ENCODE assay signal across 19 cellular contexts in the genomic region with DNA sequence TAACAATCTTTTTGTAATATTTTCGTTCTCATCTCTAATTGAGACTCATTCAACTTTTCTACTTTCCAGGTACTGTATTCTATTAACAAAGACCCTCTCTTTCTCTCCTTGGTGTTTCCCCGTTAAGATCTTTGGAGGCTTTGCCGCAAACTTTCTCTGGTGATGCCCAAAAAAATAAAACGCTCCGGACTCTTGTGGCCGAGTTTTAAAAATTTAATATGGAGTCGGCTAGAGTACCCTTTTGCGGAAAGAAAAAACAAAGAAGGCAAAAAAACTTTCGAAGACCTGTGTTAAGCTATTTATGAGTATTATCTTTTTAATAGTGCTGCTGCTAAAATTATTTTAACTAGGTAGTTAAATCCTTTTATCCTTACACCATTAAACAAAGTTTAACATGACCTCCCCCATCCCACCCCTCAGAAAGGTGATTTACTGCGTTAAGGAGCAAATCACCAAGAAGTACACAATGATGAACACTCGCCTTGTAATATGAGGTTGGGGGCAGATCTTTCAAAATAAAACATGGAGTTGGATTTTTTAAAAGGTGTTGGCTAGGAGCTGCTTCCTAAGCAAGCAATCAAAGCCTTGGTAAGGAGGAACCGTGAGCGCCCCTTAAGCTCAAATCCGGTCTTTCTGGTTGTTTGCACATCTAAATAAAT. TPM values are rescaled to one million over a fixed set of nuclear protein-coding genes. Genes with fewer than 3 reads are reported as not detected.
DNase-seq lines count a peak whose midpoint lies in the region; ATAC-seq, FAIRE-seq and TF ChIP-seq lines count a peak whose summit lies in the region.
"Had no signal": no experiment of that assay in that cellular context is flagged by ENCODE, and none has a peak within 500 bp of the region (broad histone marks: within the 10 kb centered on the region; RNA-seq: fewer than 3 reads in every experiment).

No MANE protein-coding gene starts in this region.

- no peaks in the 10 kb centered on the region for H3K36me3 ChIP-seq in H7 (replicated peaks; ENCODE audit: control insufficient read depth, insufficient read depth, low read length)
- H3K36me3 ChIP-seq: esophagus muscularis mucosa had no signal

- DNase-seq in ACHN (peak; percentile 4), H7 (no peak), kidney tubule cell (ENCODE audit: low spot score) (peak; percentile 49), left colon (no peak), RCC 7860 (ENCODE audit: low spot score) (no peak)
- DNase-seq in NK-92 treated with Interleukin-12 subunit alpha and Interleukin-12 subunit beta, amount 100 ng/mL, for 24 hours (lab: John Stamatoyannopoulos, UW), result no peak
- no peak for DNase-seq in activated CD4-positive, CD25-positive, alpha-beta regulatory T cell treated with anti-CD3 and anti-CD28 coated beads, Interleukin-2, amount 50 U/mL, for 72 hours
- DNase-seq: activated effector memory CD4-positive, alpha-beta T cell treated with Interleukin-2 at 50 U/mL for 16 hours; AML-193; left cardiac atrium; NCI-H2081; NCI-H524 treated with DMSO at 0.1 percent for 48 hours; nucleus accumbens had no signal

- H3K4me1 Mint-ChIP-seq in brain, result peaks cover 15% of the 10 kb centered on the region

- H3K4me3 ChIP-seq in H7 (ENCODE audit: insufficient read depth, low read depth, low read length), result peak overlapping the region; percentile 24; the same call in 1 of the 2 replicates
- H3K4me3 ChIP-seq: esophagus muscularis mucosa, skin epidermis had no signal

- peaks cover 100% of the 10 kb centered on the region for H3K27me3 ChIP-seq in H7 (ENCODE audit: control insufficient read depth, insufficient read depth, low read length)

- H3K36me3 Mint-ChIP-seq in brain, result peaks cover 3% of the 10 kb centered on the region

- peaks cover 0 to 9% (median 4%) of the 10 kb centered on the region in 5 experiments for H3K9me3 Mint-ChIP-seq in brain

- in situ Hi-C loops in ACHN (cut with HindIII; ENCODE audit: low pct_ligation_motif_present, low pct_unique_long_range_greater_than_20kb, low sequenced_read_pairs), result loop anchor here (25.0 kb wide), 1 partner anchor 342 kb away; no protein-coding TSS in a partner anchor

- no peak for FAIRE-seq in RCC 7860 (lab: Jason Lieb, UNC)
- FAIRE-seq: HTR-8/SVneo had no signal

- H3K27ac Mint-ChIP-seq in brain, result peak overlapping the region in 1 of 5 experiments; percentile 23

- ATAC-seq in left colon, result no peak
- ATAC-seq: left cardiac atrium, Panc1 had no signal

- intact Hi-C loops in left colon (cut with DNase I, micrococcal nuclease), result no loop called here

- peak overlapping the region in 3 of 5 experiments; percentile 27 to 76 (median 36) for H3K4me3 Mint-ChIP-seq in brain

- TF ChIP-seq CTCF in brain (conservative IDR thresholded peaks at IDR 0.05), result no peak

- H3K27me3 Mint-ChIP-seq in brain, result no peaks in the 10 kb centered on the region

RNA-seq across cellular contexts. Expression of a gene that starts 10.0 kb away (rescaled TPM):
- 0.03 TPM in 1 of 2 replicates, not detected in the other for total RNA-seq in H7 (2014; rRNA removed; shearing (Covaris generic))
- polyA plus RNA-seq in brain (ENCODE audit: insufficient read depth, low read depth, low replicate concordance), result not detected
- not detected for total RNA-seq in left colon
- total RNA-seq: esophagus muscularis mucosa, left cardiac atrium, mononuclear cell had no signal

Comparison
In these comparisons a context has a peak if more than half of its experiments do, and no peak if none do; other contexts are left out.
1. DNase-seq: peak in ACHN (single experiment) and kidney tubule cell (single experiment); none in H7 (single experiment), left colon (0 of 2), RCC 7860 (single experiment), NK-92 treated with Interleukin-12 subunit alpha and Interleukin-12 subunit beta, amount 100 ng/mL, for 24 hours (single experiment) and activated CD4-positive, CD25-positive, alpha-beta regulatory T cell treated with anti-CD3 and anti-CD28 coated beads, Interleukin-2, amount 50 U/mL, for 72 hours (single experiment).